ENCODE assay signal across 8 cellular contexts in the genomic region with DNA sequence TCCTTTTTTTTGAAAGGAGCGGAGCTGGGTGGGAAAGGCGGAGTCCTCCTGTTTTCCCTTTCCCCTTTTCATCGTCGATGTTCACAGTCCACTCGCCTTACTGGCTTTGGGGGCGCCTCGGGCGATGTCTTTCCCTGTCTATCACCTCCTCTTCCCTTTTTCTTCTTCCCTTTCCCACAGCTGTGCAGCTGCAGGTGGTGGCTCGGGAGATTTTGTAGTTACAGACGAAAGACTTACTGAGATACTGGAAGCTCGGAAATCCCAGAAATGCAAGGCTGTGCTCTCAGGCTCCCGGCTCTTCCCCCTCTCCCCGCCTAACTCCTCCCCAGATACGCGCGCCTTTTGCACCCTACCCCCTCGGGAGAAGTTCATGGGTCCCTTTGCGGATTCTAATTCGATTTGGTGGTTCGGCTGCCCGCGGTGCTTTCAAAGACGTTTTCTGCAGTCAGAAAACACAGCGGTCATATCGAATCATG. TPM values are rescaled to one million over a fixed set of nuclear protein-coding genes. Genes with fewer than 3 reads are reported as not detected.
A peak's percentile ranks its signal among the peaks of the same experiment; 100 is the strongest.
DNase-seq lines count a peak whose midpoint lies in the region; ATAC-seq, FAIRE-seq and TF ChIP-seq lines count a peak whose summit lies in the region.

No MANE protein-coding gene starts in this region.

- H3K27ac ChIP-seq in cingulate gyrus (ENCODE audit: low read depth, low read length): peak overlapping the region; percentile 87
- peak overlapping the region; percentile 56 to 92 (median 86) for H3K27ac ChIP-seq in right lobe of liver
- H3K27ac ChIP-seq in temporal lobe (ENCODE audit: low read depth, low read length): peak overlapping the region; percentile 17

- 2% methylated on average over 20 of the region's 25 CpGs for WGBS in right lobe of liver (ENCODE audit: insufficient coverage, low coverage, low lambda C conversion rate, missing lambda C conversion rate)

- ATAC-seq in right lobe of liver (no peak), GM19397 (IDR thresholded peaks at IDR 0.05; ENCODE audit: unreplicated experiment) (no peak)

- peaks cover 0 to 16% (median 6%) of the 10 kb centered on the region in 4 donors for H3K4me1 ChIP-seq in right lobe of liver

- H3K36me3 ChIP-seq in right lobe of liver: no peaks in the 10 kb centered on the region

- peak overlapping the region; percentile 75 to 87 (median 82) for H3K4me3 ChIP-seq in right lobe of liver

- no peak for TF ChIP-seq CTCF in right lobe of liver (IDR thresholded peaks at IDR 0.05)

- no peak for TF ChIP-seq POLR2A in right lobe of liver (IDR thresholded peaks at IDR 0.05)

- intact Hi-C loops in right lobe of liver (cut with DNase I): no loop called here

- H3K9me3 ChIP-seq in right lobe of liver: no peaks in the 10 kb centered on the region

- peak; percentile 24 for DNase-seq in Ammon's horn (ENCODE audit: low spot score)
- no peak for DNase-seq in GM19239 (ENCODE audit: insufficient read length, low spot score)
- DNase-seq in RPMI7951 (ENCODE audit: low read depth): peak; percentile 64
- peak in 2 of 3 donors; percentile 22 to 52 for DNase-seq in right lobe of liver
- no peak for DNase-seq in COR-L47 (lab: John Stamatoyannopoulos, UW)

- FAIRE-seq in GM19239 (lab: Jason Lieb, UNC): peak; percentile 85

- no peaks in the 10 kb centered on the region for H3K27me3 ChIP-seq in right lobe of liver

RNA-seq across cellular contexts. Expression of a gene that starts 1.3 kb away (rescaled TPM):
- 90.5 and 95.3 TPM in 2 replicates for total RNA-seq in RPMI7951 (2014; rRNA removed; shearing (Covaris generic))
- total RNA-seq in right lobe of liver (100 to 1,000 TPM in 1 of 6 experiments, 10 to 100 TPM in 5; 33.4 to 116 (median 41.8) TPM), temporal lobe (238 TPM)

RNA-seq across cellular contexts. Expression of a gene that starts 52.9 kb away (rescaled TPM):
- not detected in 2 replicates for total RNA-seq in RPMI7951 (2014; rRNA removed; shearing (Covaris generic))
- total RNA-seq in right lobe of liver: 10 to 100 TPM in 5 of 6 experiments, 1 to 10 TPM in 1; 5.1 to 17.3 (median 15.2) TPM
- 3.9 TPM for total RNA-seq in temporal lobe

Comparison
In these comparisons a context has a peak if more than half of its experiments do, and no peak if none do; other contexts are left out.
1. DNase-seq: peak in Ammon's horn (single experiment), RPMI7951 (single experiment) and right lobe of liver (2 of 3); none in GM19239 (single experiment) and COR-L47 (single experiment).
2. H3K27ac ChIP-seq: peak in every context shown above with its lines; median percentile 87 in cingulate gyrus; 86 in right lobe of liver; 17 in temporal lobe.